ENCODE assay signal across 22 cellular contexts in the genomic region with DNA sequence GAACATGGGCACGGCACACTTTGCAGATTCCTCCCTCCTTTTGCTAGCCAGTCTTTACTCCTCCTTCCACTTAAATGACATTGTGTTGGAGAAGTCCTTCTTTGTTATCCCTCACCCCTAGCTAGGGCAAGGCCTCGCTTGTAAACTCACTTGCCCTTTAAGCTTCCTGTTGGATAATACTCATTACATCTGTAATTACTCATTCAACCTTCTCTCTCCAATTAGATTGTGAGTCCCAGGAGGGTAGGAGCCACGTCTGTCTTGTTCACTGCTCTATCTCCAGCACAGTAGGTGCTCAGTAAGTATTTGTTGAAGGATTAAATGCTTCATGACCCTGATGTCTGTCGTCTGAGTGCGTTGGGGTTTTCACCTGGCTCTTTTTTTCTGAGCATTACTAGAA.
DNase-seq lines count a peak whose midpoint lies in the region; FAIRE-seq and TF ChIP-seq lines count a peak whose summit lies in the region.
"Had no signal": no experiment of that assay in that cellular context is flagged by ENCODE, and none has a peak within 500 bp of the region (broad histone marks: within the 10 kb centered on the region; RNA-seq: fewer than 3 reads in every experiment).

No MANE protein-coding gene starts in this region.

- TF ChIP-seq CTCF in endothelial cell of umbilical vein (IDR thresholded peaks at IDR 0.05; ENCODE audit: extremely low read depth in 1 of 2, insufficient read depth in 1 of 2, low read depth in 1 of 2, low read length in 2 of 2), result no peak

- no peaks in the 10 kb centered on the region for H3K79me2 ChIP-seq in endothelial cell of umbilical vein (ENCODE audit: control insufficient read depth, insufficient read depth, low read length)

- no peak overlapping the region for H3K4me2 ChIP-seq in endothelial cell of umbilical vein (ENCODE audit: insufficient read depth, low read length)
- H3K4me2 ChIP-seq: BLaER1 had no signal

- intact Hi-C loops in endothelial cell of umbilical vein (cut with micrococcal nuclease), result loop anchor here (5.0 kb wide), 1 partner anchor 758 kb away; no protein-coding TSS in a partner anchor

- H2AFZ ChIP-seq in endothelial cell of umbilical vein (ENCODE audit: low read depth, low read length), result peak overlapping the region; percentile 35

- peak overlapping the region; percentile 16 for H3K27ac ChIP-seq in endothelial cell of umbilical vein (ENCODE audit: insufficient read depth, low read depth, low read length)
- H3K27ac ChIP-seq: BLaER1, body of pancreas, heart left ventricle, tibial artery had no signal

- dilution Hi-C loops in endothelial cell of umbilical vein (cut with MboI; ENCODE audit: extremely low pct_ligation_motif_present, low sequenced_read_pairs), result no loop called here

- H3K4me1 ChIP-seq in endothelial cell of umbilical vein (ENCODE audit: control insufficient read depth, extremely low read depth, insufficient read depth, low read length), result peaks cover 59% of the 10 kb centered on the region
- H3K4me1 ChIP-seq: body of pancreas had no signal

- TF ChIP-seq POLR2A in endothelial cell of umbilical vein (IDR thresholded peaks at IDR 0.05; ENCODE audit: low read depth, low read length), result no peak

- POLR2A ChIA-PET in endothelial cell of umbilical vein (lab: Charles Lee), result no interaction called here

- no peaks in the 10 kb centered on the region for H3K9me3 ChIP-seq in endothelial cell of umbilical vein (replicated peaks; ENCODE audit: control insufficient read depth, insufficient read depth, low read length)
- H3K9me3 ChIP-seq: BLaER1, body of pancreas, heart left ventricle, tibial artery had no signal

- CTCF ChIA-PET in endothelial cell of umbilical vein (lab: Charles Lee), result interaction anchor here (1.0 to 1.2 kb wide), 2 partner anchors 24 to 62 kb away, joined by 3 to 5 read pairs; no protein-coding TSS in a partner anchor

- no peaks in the 10 kb centered on the region for H3K36me3 ChIP-seq in endothelial cell of umbilical vein (ENCODE audit: control insufficient read depth in 2 of 2, extremely low read depth in 1 of 2, insufficient read depth in 2 of 2, low read length in 2 of 2)
- H3K36me3 ChIP-seq: BLaER1, heart left ventricle, tibial artery had no signal

- DNase-seq in NCI-H748 (lab: John Stamatoyannopoulos, UW; ENCODE audit: unreplicated experiment) (peak; percentile 55), NCI-H748 treated with DMSO at 0.1 percent for 48 hours (lab: John Stamatoyannopoulos, UW) (no peak), NCI-H345 treated with DMSO at 0.1 percent for 48 hours (lab: John Stamatoyannopoulos, UW; ENCODE audit: unreplicated experiment) (peak; percentile 11), endothelial cell of umbilical vein (ENCODE audit: low read depth, low spot score) (peak; percentile 54), HUDEP-2 (lab: John Stamatoyannopoulos, UW; ENCODE audit: unreplicated experiment in 76 of 76) (no peak), KG1 (lab: John Stamatoyannopoulos, UW) (no peak), NCI-H1417 treated with DMSO at 0.1 percent for 48 hours (lab: John Stamatoyannopoulos, UW) (no peak), GF-D8 (lab: John Stamatoyannopoulos, UW) (no peak)
- DNase-seq: activated naive CD8-positive, alpha-beta T cell treated with anti-CD3 and anti-CD28 coated beads, Interleukin-2, amount 10 ng/mL, durations not matched to agents 7 days and 5 days; body of pancreas; effector memory CD8-positive, alpha-beta T cell; heart left ventricle; Kasumi-1; left colon; naive thymus-derived CD4-positive, alpha-beta T cell; NCI-H1092; stimulated activated CD4-positive, alpha-beta T cell treated with anti-CD3 and anti-CD28 coated beads, Interleukin-2, amount 100 ng/mL, for 48 hours; stimulated activated naive CD4-positive, alpha-beta T cell treated with Interleukin-2 at 50 U/mL for 16 hours; tibial artery had no signal

- no peak overlapping the region for H3K4me3 ChIP-seq in endothelial cell of umbilical vein (replicated peaks in 1 of 3; ENCODE audit: insufficient read depth in 1 of 3, low read depth in 1 of 3, low read length in 3 of 3)
- H3K4me3 ChIP-seq: BLaER1, body of pancreas, heart left ventricle, tibial artery had no signal

- H3K27me3 ChIP-seq in endothelial cell of umbilical vein (ENCODE audit: control insufficient read depth in 2 of 2, insufficient read depth in 2 of 2, low read length in 2 of 2), result no peaks in the 10 kb centered on the region
- H3K27me3 ChIP-seq: BLaER1, body of pancreas, heart left ventricle, tibial artery had no signal

- no peaks in the 10 kb centered on the region for H4K20me1 ChIP-seq in endothelial cell of umbilical vein (replicated peaks; ENCODE audit: control insufficient read depth, extremely low read depth, insufficient read depth, low read length)
- H4K20me1 ChIP-seq: BLaER1 had no signal

- no peaks in the 10 kb centered on the region for H3K9me1 ChIP-seq in endothelial cell of umbilical vein (replicated peaks; ENCODE audit: control insufficient read depth, extremely low read depth, insufficient read depth, low read length)

- no TSS peak for BruUV-seq in endothelial cell of umbilical vein (replicated peaks; lab: Mats Ljungman, UMichigan)

- H3K9ac ChIP-seq in endothelial cell of umbilical vein (replicated peaks; ENCODE audit: extremely low read depth, insufficient read depth, low read length), result no peak overlapping the region
- H3K9ac ChIP-seq: BLaER1 had no signal

- FAIRE-seq in endothelial cell of umbilical vein (lab: Jason Lieb, UNC), result no peak
- FAIRE-seq: D721Med, HTR-8/SVneo had no signal

TF ChIP-seq in endothelial cell of umbilical vein, 7 proteins besides CTCF, POLR2A, EP300 and RAD21:
- no peak for TF ChIP-seq EZH2 (IDR thresholded peaks at IDR 0.05; ENCODE audit: borderline replicate concordance, low read depth, low read length, severe bottlenecking)
- no peak for TF ChIP-seq FOS (IDR thresholded peaks at IDR 0.05; ENCODE audit: borderline replicate concordance, insufficient read depth, low read length)
- TF ChIP-seq GATA2 (IDR thresholded peaks at IDR 0.05; ENCODE audit: insufficient read depth, insufficient read length, low read depth, low read length), result no peak
- TF ChIP-seq MYC (IDR thresholded peaks at IDR 0.05; ENCODE audit: low read depth, low read length), result no peak
- TF ChIP-seq JUN (IDR thresholded peaks at IDR 0.05; ENCODE audit: borderline replicate concordance, insufficient read depth, insufficient read length, low read depth), result no peak
- TF ChIP-seq MAX (IDR thresholded peaks at IDR 0.05; ENCODE audit: insufficient read depth, insufficient read length), result no peak
- TF ChIP-seq POLR2AphosphoS5 (IDR thresholded peaks at IDR 0.05; ENCODE audit: insufficient read depth, low read depth, low read length), result no peak
TF ChIP-seq in endothelial cell of umbilical vein: peak in this region for 0.

Comparison
In these comparisons a context has a peak if more than half of its experiments do, and no peak if none do; other contexts are left out.
1. DNase-seq: peak in NCI-H748 (single experiment), NCI-H345 treated with DMSO at 0.1 percent for 48 hours (single experiment) and endothelial cell of umbilical vein (single experiment); none in NCI-H748 treated with DMSO at 0.1 percent for 48 hours (single experiment), HUDEP-2 (0 of 76), KG1 (single experiment), NCI-H1417 treated with DMSO at 0.1 percent for 48 hours (single experiment) and GF-D8 (single experiment).